2 cellular contexts compared by ENCODE assay signal in genomic region chr2:110103060-110103961, GRCh38.
TF ChIP-seq lines count a peak whose summit lies in the region.

No MANE protein-coding gene starts in this region.

TF ChIP-seq in IMR-90, 13 proteins besides CTCF, POLR2A, EP300 and RAD21:
- no peak for TF ChIP-seq USF2 (IDR thresholded peaks at IDR 0.05; ENCODE audit: low read depth, low read length)
- no peak for TF ChIP-seq MAZ (IDR thresholded peaks at IDR 0.05; ENCODE audit: borderline replicate concordance, low read depth, low read length)
- no peak for TF ChIP-seq MAFK (IDR thresholded peaks at IDR 0.05; ENCODE audit: low read depth, low read length)
- no peak for TF ChIP-seq NFE2L2 (IDR thresholded peaks at IDR 0.05; ENCODE audit: low read depth, low read length)
- no peak for TF ChIP-seq ELK1 (IDR thresholded peaks at IDR 0.05; ENCODE audit: borderline replicate concordance, low read depth, low read length)
- TF ChIP-seq RFX5 (IDR thresholded peaks at IDR 0.05; ENCODE audit: low read depth, low read length): no peak
- no peak for TF ChIP-seq MXI1 (IDR thresholded peaks at IDR 0.05; ENCODE audit: borderline replicate concordance, low read depth, low read length)
- TF ChIP-seq FOS (IDR thresholded peaks at IDR 0.05; ENCODE audit: low read depth, low read length): no peak
- TF ChIP-seq BHLHE40 (IDR thresholded peaks at IDR 0.05; ENCODE audit: low read depth, low read length): no peak

TF ChIP-seq in WTC11, 78 proteins besides CTCF, POLR2A, EP300 and RAD21:
- no peak for TF ChIP-seq MYBL2 (CRISPR knock-in tag; IDR thresholded peaks at IDR 0.05)
- no peak for TF ChIP-seq ARID4B (CRISPR knock-in tag; IDR thresholded peaks at IDR 0.05; ENCODE audit: borderline replicate concordance)
- TF ChIP-seq ZNF219 (CRISPR knock-in tag; IDR thresholded peaks at IDR 0.05; ENCODE audit: borderline replicate concordance): no peak
- no peak for TF ChIP-seq TEAD1 (CRISPR knock-in tag; IDR thresholded peaks at IDR 0.05)
- no peak for TF ChIP-seq ERG (CRISPR knock-in tag; IDR thresholded peaks at IDR 0.05)
- no peak for TF ChIP-seq USF2 (CRISPR knock-in tag; IDR thresholded peaks at IDR 0.05)
- no peak for TF ChIP-seq MXD4 (CRISPR knock-in tag; IDR thresholded peaks at IDR 0.05; ENCODE audit: borderline replicate concordance)
